10 cellular contexts compared by ENCODE assay signal in genomic region chr9:133533878-133534277, GRCh38. TPM values are rescaled to one million over a fixed set of nuclear protein-coding genes. Genes with fewer than 3 reads are reported as not detected.
DNase-seq lines count a peak whose midpoint lies in the region; ATAC-seq and TF ChIP-seq lines count a peak whose summit lies in the region.
"Had no signal": no experiment of that assay in that cellular context is flagged by ENCODE, and none has a peak within 500 bp of the region (broad histone marks: within the 10 kb centered on the region; RNA-seq: fewer than 3 reads in every experiment).

No MANE protein-coding gene starts in this region.

- H3K27me3 ChIP-seq in left ventricle myocardium inferior (ENCODE audit: low read depth) (peaks cover 32% of the 10 kb centered on the region), trophoblast cell (ENCODE audit: insufficient read depth, low read length) (no peaks in the 10 kb centered on the region)

- no peak overlapping the region for H3K4me2 ChIP-seq in trophoblast cell (ENCODE audit: low read length)

- intact Hi-C loops in left ventricle myocardium inferior (cut with micrococcal nuclease) = loop anchor here (10.0 kb wide), 1 partner anchor 191 kb away; no protein-coding TSS in a partner anchor

- H3K18ac ChIP-seq in trophoblast cell (ENCODE audit: low read length) = peak overlapping the region; percentile 16

- H2AFZ ChIP-seq in trophoblast cell (ENCODE audit: insufficient read depth, low read length, poor library complexity) = no peak overlapping the region

- no peak for TF ChIP-seq CTCF in left ventricle myocardium inferior (IDR thresholded peaks at IDR 0.05; ENCODE audit: borderline replicate concordance)

- no peak overlapping the region for H2BK5ac ChIP-seq in trophoblast cell (ENCODE audit: low read depth, low read length, poor library complexity)

- H3K36me3 ChIP-seq in left ventricle myocardium inferior (no peaks in the 10 kb centered on the region), trophoblast cell (ENCODE audit: control insufficient read depth in 1 of 2, insufficient read depth in 2 of 2, low read length in 2 of 2) (peaks cover 0 to 5% of the 10 kb centered on the region in 2 experiments)

- peaks cover 10 to 17% (median 13%) of the 10 kb centered on the region in 3 donors for H3K4me1 Mint-ChIP-seq in T-cell

- H3K9me3 ChIP-seq in left ventricle myocardium inferior (replicated peaks) (no peaks in the 10 kb centered on the region), trophoblast cell (ENCODE audit: insufficient read depth, low read depth, low read length) (peaks cover 1% of the 10 kb centered on the region)

- peaks cover 56% of the 10 kb centered on the region for H3K4me1 ChIP-seq in left ventricle myocardium inferior
- peaks cover 19 to 21% of the 10 kb centered on the region in 2 experiments for H3K4me1 ChIP-seq in trophoblast cell (ENCODE audit: control insufficient read depth in 1 of 2, insufficient read depth in 2 of 2, low read length in 2 of 2)

- no peaks in the 10 kb centered on the region for H3K36me3 Mint-ChIP-seq in T-cell

- H3K4ac ChIP-seq in trophoblast cell (ENCODE audit: low read depth, low read length) = no peak overlapping the region

- peaks cover 4% of the 10 kb centered on the region for H3K79me1 ChIP-seq in trophoblast cell (ENCODE audit: low read length)

- peak overlapping the region; percentile 21 for H3K14ac ChIP-seq in trophoblast cell (ENCODE audit: low read length)

- no peaks in the 10 kb centered on the region for H3K79me2 ChIP-seq in trophoblast cell (ENCODE audit: control insufficient read depth, insufficient read depth, low read length, poor library complexity)

- no peaks in the 10 kb centered on the region for H3K9me3 Mint-ChIP-seq in T-cell

- CTCF ChIA-PET in T-cell (lab: Charles Lee) = interaction anchor here in 1 of 2 donors (0.5 kb wide), 1 partner anchor 1086 kb away, joined by 3 read pairs; no protein-coding TSS in a partner anchor

- peak overlapping the region; percentile 3 for H4K8ac ChIP-seq in trophoblast cell (ENCODE audit: low read depth, low read length)

- H2BK12ac ChIP-seq in trophoblast cell (ENCODE audit: low read length) = peak overlapping the region; percentile 19

- H3K27me3 Mint-ChIP-seq in T-cell = peaks cover 0 to 27% of the 10 kb centered on the region in 2 donors

- no peak overlapping the region for H4K12ac ChIP-seq in trophoblast cell (ENCODE audit: low read depth, low read length)

- peak overlapping the region in 2 of 3 donors; percentile 17 to 61 for H3K4me3 Mint-ChIP-seq in T-cell

- peak overlapping the region; percentile 49 for H4K91ac ChIP-seq in trophoblast cell (ENCODE audit: low read depth, low read length)

- H2BK120ac ChIP-seq in trophoblast cell (ENCODE audit: insufficient read depth, low read length, poor library complexity) = peak overlapping the region; percentile 13

- peak overlapping the region; percentile 40 for H2AK5ac ChIP-seq in trophoblast cell (ENCODE audit: low read length)

- ATAC-seq in T-cell (replicated peaks in 1 of 4) = peak in 1 of 4 experiments; percentile 27
- no peak for ATAC-seq in GM18868 (IDR thresholded peaks at IDR 0.05; ENCODE audit: unreplicated experiment)

- DNase-seq in COLO668 (lab: John Stamatoyannopoulos, UW; ENCODE audit: unreplicated experiment) = peak; percentile 43
- no peak for DNase-seq in T-cell
- DNase-seq in left ventricle myocardium inferior = no peak
- DNase-seq in trophoblast cell = no peak
- DNase-seq in NCI-H2107 treated with DMSO at 0.1 percent for 48 hours (lab: John Stamatoyannopoulos, UW; ENCODE audit: unreplicated experiment) = no peak
- no peak for DNase-seq in SIG-M5 (lab: John Stamatoyannopoulos, UW)
- DNase-seq in NCI-H146 (lab: John Stamatoyannopoulos, UW) = no peak

- no peak overlapping the region for H3K9ac ChIP-seq in trophoblast cell (ENCODE audit: low read length)

- WGBS in trophoblast cell (ENCODE audit: extremely low coverage, insufficient coverage, insufficient read length) = no CpG with 5 or more reads among the region's 11 CpGs

- H3K4me3 ChIP-seq in left ventricle myocardium inferior (peak overlapping the region; percentile 69), trophoblast cell (ENCODE audit: low read depth, low read length) (no peak overlapping the region)
- H3K4me3 ChIP-seq: lung had no signal

- H3K27ac ChIP-seq in left ventricle myocardium inferior (replicated peaks) = peak overlapping the region; percentile 61
- peak overlapping the region; percentile 4 for H3K27ac ChIP-seq in trophoblast cell (ENCODE audit: low read depth, low read length)

- POLR2A ChIA-PET in T-cell (lab: Charles Lee) = no interaction called here

- no peak overlapping the region for H3K23ac ChIP-seq in trophoblast cell (ENCODE audit: low read length)

- H3K27ac Mint-ChIP-seq in T-cell = no peak overlapping the region

RNA-seq across cellular contexts. Expression of gene ADAMTSL2, which starts 0.6 kb away (rescaled TPM):
- total RNA-seq in T-cell (under 1 TPM; 0.16 to 0.76 (median 0.53) TPM), left ventricle myocardium inferior (6.0 TPM)
- 5.9 and 6.2 TPM in 2 replicates for polyA plus RNA-seq in trophoblast cell (2013)

RNA-seq across cellular contexts. Expression of gene MYMK, which starts 9.1 kb away (rescaled TPM):
- not detected for total RNA-seq in T-cell
- not detected for total RNA-seq in left ventricle myocardium inferior
- polyA plus RNA-seq in trophoblast cell (2013) = 0.25 and 0.27 TPM in 2 replicates
- total RNA-seq: lung had no signal
- polyA plus RNA-seq: lung, urinary bladder had no signal

RNA-seq across cellular contexts. Expression of gene SLC2A6, which starts 55.0 kb away (rescaled TPM):
- total RNA-seq in T-cell (1 to 10 TPM; 3.6 to 6.1 (median 4.9) TPM), left ventricle myocardium inferior (2.0 TPM)
- polyA plus RNA-seq in trophoblast cell (2013) = 4.5 and 4.7 TPM in 2 replicates
